8 cellular contexts compared by ENCODE assay signal in the genomic region with DNA sequence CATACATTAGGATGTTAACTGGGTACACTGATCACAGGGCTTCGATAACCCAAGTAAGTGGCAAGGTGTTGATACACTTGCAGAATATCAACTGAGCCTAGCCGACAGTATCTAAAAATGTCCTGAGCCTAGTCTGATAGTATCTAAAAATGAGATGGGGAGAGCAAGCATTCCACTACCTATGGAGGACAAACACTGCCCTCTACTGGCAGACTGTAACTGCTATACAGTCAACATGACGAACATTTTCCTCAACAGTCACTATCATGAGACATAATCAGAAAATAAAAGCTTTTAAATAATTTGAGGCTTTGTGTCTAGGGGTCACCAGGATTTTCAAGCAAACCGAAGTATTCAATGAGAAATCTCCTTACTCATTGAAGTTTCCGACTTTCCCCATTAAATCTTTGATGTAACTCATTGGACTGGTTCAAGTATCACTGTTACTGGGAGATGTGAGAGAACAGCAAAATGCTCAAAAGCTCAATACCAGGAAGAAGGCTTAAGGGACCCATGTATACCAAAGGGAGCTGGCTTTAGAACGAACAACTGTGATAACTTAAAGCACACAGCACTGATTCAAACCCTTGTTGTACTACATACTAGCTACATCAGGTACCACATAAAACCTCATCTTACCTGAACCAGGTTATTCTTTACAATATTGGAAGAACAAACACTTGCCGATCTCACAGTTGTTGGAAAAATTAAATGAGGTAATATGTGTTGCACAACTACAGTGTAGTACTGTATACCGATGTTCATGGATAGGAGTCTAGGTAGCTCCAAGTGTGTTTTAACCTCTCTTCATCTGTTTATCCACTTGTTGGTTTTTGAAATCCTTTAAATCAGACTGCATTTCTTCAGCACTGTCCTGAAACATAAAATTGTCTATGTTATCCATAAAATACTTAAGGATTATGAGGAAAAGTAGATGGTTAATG. TPM values are rescaled to one million over a fixed set of nuclear protein-coding genes. Genes with fewer than 3 reads are reported as not detected.
DNase-seq lines count a peak whose midpoint lies in the region; ATAC-seq and TF ChIP-seq lines count a peak whose summit lies in the region.

No MANE protein-coding gene starts in this region.

- peak; percentile 83 for TF ChIP-seq CTCF in GM12864 (IDR thresholded peaks at IDR 0.05; ENCODE audit: low read depth, low read length, missing control alignments)
- TF ChIP-seq CTCF in neural crest cell (conservative IDR thresholded peaks at IDR 0.05) = peak; percentile 97
- peak; percentile 80 to 85 (median 84) for TF ChIP-seq CTCF in testis (IDR thresholded peaks at IDR 0.05)

- H3K36me3 Mint-ChIP-seq in activated T-cell treated with anti-CD3 and anti-CD28 coated beads, Interleukin-2, amount 50 U/mL, for 24 hours (ENCODE audit: low read depth) = peaks cover 63% of the 10 kb centered on the region
- peaks cover 11% of the 10 kb centered on the region for H3K36me3 Mint-ChIP-seq in neural crest cell (ENCODE audit: low read depth)

- H3K27me3 ChIP-seq in HUES64 (ENCODE audit: insufficient read depth, low read length) = no peaks in the 10 kb centered on the region
- no peaks in the 10 kb centered on the region for H3K27me3 ChIP-seq in NT2/D1 (ENCODE audit: insufficient read depth, insufficient read length)
- no peaks in the 10 kb centered on the region for H3K27me3 ChIP-seq in testis

- H3K36me3 ChIP-seq in HUES64 (ENCODE audit: insufficient read depth, low read length) (peaks cover 56% of the 10 kb centered on the region), NT2/D1 (ENCODE audit: insufficient read depth, insufficient read length, low read length) (peaks cover 48% of the 10 kb centered on the region), testis (ENCODE audit: low read depth, missing control alignments) (no peaks in the 10 kb centered on the region)

- intact Hi-C loops in testis (cut with DNase I; ENCODE audit: low total_unique reads) = no loop called here

- peak overlapping the region; percentile 66 for H3K27ac Mint-ChIP-seq in activated T-cell treated with anti-CD3 and anti-CD28 coated beads, Interleukin-2, amount 50 U/mL, for 24 hours
- no peak overlapping the region for H3K27ac Mint-ChIP-seq in neural crest cell (ENCODE audit: unreplicated experiment)

- DNase-seq in GM12864 (ENCODE audit: low read depth) (peak; percentile 47), NT2/D1 (ENCODE audit: low read depth, low spot score) (peak; percentile 77), fibroblast of peridontal ligament (ENCODE audit: extremely low read depth) (peak; percentile 90), neural crest cell (ENCODE audit: low read depth, low spot score) (peak; percentile 71), testis (peak; percentile 88)
- no peak for DNase-seq in activated T-cell treated with anti-CD3 and anti-CD28 coated beads, Interleukin-2, amount 50 U/mL, for 24 hours

- WGBS in HUES64 = 63% methylated on average over 8 of the region's 8 CpGs
- WGBS in testis, 2 donors = 47 to 54% methylated on average over 8 of the region's 8 CpGs

- no peak overlapping the region for H3K9ac ChIP-seq in HUES64 (ENCODE audit: low read depth, low read length)
- no peak overlapping the region for H3K9ac ChIP-seq in NT2/D1 (ENCODE audit: insufficient read length, low read depth)

- H3K4me1 ChIP-seq in HUES64 (ENCODE audit: insufficient read depth, low read length) (peaks cover 22% of the 10 kb centered on the region), NT2/D1 (ENCODE audit: insufficient read depth, insufficient read length) (no peaks in the 10 kb centered on the region), testis (peaks cover 11% of the 10 kb centered on the region)

- H3K27ac ChIP-seq in HUES64 (ENCODE audit: low read depth, low read length) (peak overlapping the region; percentile 27; the same call in 1 of the 2 replicates), testis (no peak overlapping the region)

- ATAC-seq in HG03521 (IDR thresholded peaks at IDR 0.05; ENCODE audit: unreplicated experiment) = no peak

- peaks cover 14% of the 10 kb centered on the region for H3K4me1 Mint-ChIP-seq in activated T-cell treated with anti-CD3 and anti-CD28 coated beads, Interleukin-2, amount 50 U/mL, for 24 hours (ENCODE audit: low read depth)
- H3K4me1 Mint-ChIP-seq in neural crest cell = peaks cover 18% of the 10 kb centered on the region

- H3K9me3 ChIP-seq in HUES64 (ENCODE audit: insufficient read depth, low read depth, low read length) (no peaks in the 10 kb centered on the region), NT2/D1 (ENCODE audit: insufficient read depth, low read length) (no peaks in the 10 kb centered on the region), testis (no peaks in the 10 kb centered on the region)

- H3K27me3 Mint-ChIP-seq in activated T-cell treated with anti-CD3 and anti-CD28 coated beads, Interleukin-2, amount 50 U/mL, for 24 hours = no peaks in the 10 kb centered on the region
- no peaks in the 10 kb centered on the region for H3K27me3 Mint-ChIP-seq in neural crest cell (ENCODE audit: low read depth)

- TF ChIP-seq POLR2A in testis (IDR thresholded peaks at IDR 0.05) = no peak

- H3K4me3 ChIP-seq in GM12864 (ENCODE audit: low read depth, low read length) = no peak overlapping the region
- no peak overlapping the region for H3K4me3 ChIP-seq in HUES64 (ENCODE audit: low read length)
- no peak overlapping the region for H3K4me3 ChIP-seq in NT2/D1 (ENCODE audit: insufficient read length, low read depth)
- no peak overlapping the region for H3K4me3 ChIP-seq in testis

- no peaks in the 10 kb centered on the region for H3K9me3 Mint-ChIP-seq in activated T-cell treated with anti-CD3 and anti-CD28 coated beads, Interleukin-2, amount 50 U/mL, for 24 hours
- no peaks in the 10 kb centered on the region for H3K9me3 Mint-ChIP-seq in neural crest cell

- H3K4me3 Mint-ChIP-seq in activated T-cell treated with anti-CD3 and anti-CD28 coated beads, Interleukin-2, amount 50 U/mL, for 24 hours = no peak overlapping the region
- H3K4me3 Mint-ChIP-seq in neural crest cell = peak overlapping the region; percentile 36

RNA-seq across cellular contexts. Expression of a gene that starts 31.1 kb away (rescaled TPM):
- polyA plus RNA-seq in HUES64 (2013, experiment 1 of 2) = 7.0 TPM
- polyA plus RNA-seq in HUES64 (2013, experiment 2 of 2) = 7.9 TPM
- total RNA-seq in neural crest cell (13.1 and 14.0 TPM in 2 replicates), testis (1 to 10 TPM; 7.3 to 8.9 TPM)
- polyA plus RNA-seq in testis (ENCODE audit: insufficient read depth, low read depth, low replicate concordance) = 4.5 TPM

RNA-seq across cellular contexts. Expression of a gene that starts 38.6 kb away (rescaled TPM):
- 264 TPM for polyA plus RNA-seq in HUES64 (2013, experiment 1 of 2)
- 318 TPM for polyA plus RNA-seq in HUES64 (2013, experiment 2 of 2)
- total RNA-seq in neural crest cell (440 and 491 TPM in 2 replicates), testis (10 to 100 TPM; 57.7 to 98.6 TPM)
- 66.3 TPM for polyA plus RNA-seq in testis (ENCODE audit: insufficient read depth, low read depth, low replicate concordance)
